In the genomic region with DNA sequence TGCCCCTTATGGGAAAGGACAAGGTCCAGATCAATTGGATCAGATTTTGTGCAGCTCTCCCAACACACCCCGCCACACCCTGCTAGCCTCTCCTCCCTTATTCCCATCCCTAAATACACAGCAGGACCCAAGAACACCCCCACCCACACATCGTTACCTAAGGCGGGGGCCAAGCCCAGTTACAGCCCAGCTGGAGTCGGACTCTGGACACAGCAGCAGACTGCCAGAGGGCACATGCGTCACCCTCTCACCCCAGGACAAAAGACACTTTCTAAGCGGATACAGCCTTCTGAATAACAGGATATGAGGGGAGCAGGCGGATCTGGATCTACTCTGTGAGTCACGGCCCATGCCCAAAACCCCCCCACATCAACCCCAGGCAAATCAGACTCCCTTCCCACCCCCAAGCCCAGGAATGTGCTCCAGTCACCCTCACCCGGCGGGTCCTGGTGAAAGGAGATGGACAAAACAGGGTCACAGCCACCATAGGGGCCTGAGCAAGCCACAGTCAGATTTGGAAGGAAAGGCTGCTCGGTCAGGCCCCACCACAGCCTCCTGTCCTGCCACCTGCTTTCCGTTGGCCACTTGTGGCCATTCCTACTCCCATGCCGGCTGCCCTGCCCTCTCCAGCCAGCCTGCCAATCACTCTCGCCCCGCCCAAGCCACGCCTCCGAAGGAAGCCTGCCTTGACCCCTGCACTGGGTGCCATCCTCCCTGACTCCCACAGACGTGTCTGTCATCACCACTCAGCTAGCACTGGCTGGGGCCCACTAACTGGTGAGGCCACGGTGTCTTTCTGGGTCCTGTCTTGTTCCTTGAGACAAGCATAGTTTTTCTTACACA, we compare ENCODE assay signal across 9 cellular contexts. TPM values are rescaled to one million over a fixed set of nuclear protein-coding genes. Genes with fewer than 3 reads are reported as not detected.
A peak's percentile ranks its signal among the peaks of the same experiment; 100 is the strongest.
DNase-seq lines count a peak whose midpoint lies in the region; ATAC-seq, FAIRE-seq and TF ChIP-seq lines count a peak whose summit lies in the region.
"Had no signal": no experiment of that assay in that cellular context is flagged by ENCODE, and none has a peak within 500 bp of the region (broad histone marks: within the 10 kb centered on the region; RNA-seq: fewer than 3 reads in every experiment).

No MANE protein-coding gene starts in this region.

- peaks cover 49% of the 10 kb centered on the region for H3K4me1 Mint-ChIP-seq in GM23338
- peaks cover 64% of the 10 kb centered on the region for H3K4me1 Mint-ChIP-seq in WTC11
- peaks cover 13% of the 10 kb centered on the region for H3K4me1 Mint-ChIP-seq in glutamatergic neuron (ENCODE audit: low read depth, unreplicated experiment)
- no peaks in the 10 kb centered on the region for H3K4me1 Mint-ChIP-seq in T-cell

- peak; percentile 77 for ATAC-seq in GM23338
- peak; percentile 71 for ATAC-seq in WTC11
- ATAC-seq in pancreas = peak in 3 of 4 donors; percentile 6 to 55 (median 32)
- no peak for ATAC-seq in T-cell (replicated peaks in 1 of 4)
- no peak for ATAC-seq in GM19455 (IDR thresholded peaks at IDR 0.05; ENCODE audit: unreplicated experiment)
- no peak for ATAC-seq in GM21737 (IDR thresholded peaks at IDR 0.05; ENCODE audit: unreplicated experiment)

- H4K20me1 ChIP-seq in GM23338 (replicated peaks; ENCODE audit: insufficient read depth) = no peaks in the 10 kb centered on the region

- H3K36me3 Mint-ChIP-seq in GM23338 (ENCODE audit: low read depth) (no peaks in the 10 kb centered on the region; the same call in 1 of the 3 replicates), WTC11 (no peaks in the 10 kb centered on the region), glutamatergic neuron (ENCODE audit: unreplicated experiment) (no peaks in the 10 kb centered on the region), T-cell (no peaks in the 10 kb centered on the region)

- H3K79me2 ChIP-seq in GM23338 (replicated peaks; ENCODE audit: insufficient read depth) = no peaks in the 10 kb centered on the region

- WGBS in pancreas, 2 donors = 72 to 76% methylated on average over 19 of the region's 19 CpGs

- peak overlapping the region; percentile 34; the same call in 2 of the 3 replicates for H3K4me3 Mint-ChIP-seq in GM23338
- H3K4me3 Mint-ChIP-seq in WTC11 = peak overlapping the region; percentile 29
- H3K4me3 Mint-ChIP-seq in glutamatergic neuron (ENCODE audit: unreplicated experiment) = peak overlapping the region; percentile 55
- H3K4me3 Mint-ChIP-seq in T-cell = no peak overlapping the region

- peaks cover 45% of the 10 kb centered on the region for H3K4me1 ChIP-seq in GM23338 (ENCODE audit: insufficient read depth)
- H3K4me1 ChIP-seq in pancreas = no peaks in the 10 kb centered on the region

- no peaks in the 10 kb centered on the region for H3K9me2 ChIP-seq in GM23338 (ENCODE audit: insufficient read depth)

- no peaks in the 10 kb centered on the region for H3K36me3 ChIP-seq in GM23338 (ENCODE audit: insufficient read depth)
- peaks cover 0 to 11% (median 0%) of the 10 kb centered on the region in 3 donors for H3K36me3 ChIP-seq in pancreas
- H3K36me3 ChIP-seq: neutrophil had no signal

- CTCF ChIA-PET in WTC11 (lab: Charles Lee) (interaction anchor here (1.3 to 14.4 kb wide), 4 partner anchors 19 to 76 kb away, joined by 3 to 230 read pairs (median 6); a partner anchor contains a TSS), T-cell (lab: Charles Lee) (no interaction called here)

- H3F3A ChIP-seq in GM23338 (replicated peaks; ENCODE audit: low read depth) = no peaks in the 10 kb centered on the region; the same call in 1 of the 2 replicates

- H3K27me3 ChIP-seq in GM23338 (ENCODE audit: insufficient read depth) (no peaks in the 10 kb centered on the region), pancreas (no peaks in the 10 kb centered on the region)

- H3K4me3 ChIP-seq in GM23338 (peak overlapping the region; percentile 26; the same call in 1 of the 2 replicates), pancreas (peak overlapping the region in 1 of 4 donors; percentile 18)

- peak overlapping the region; percentile 84 for H2AFZ ChIP-seq in GM23338

- H3K9me3 Mint-ChIP-seq in GM23338 (no peaks in the 10 kb centered on the region), WTC11 (no peaks in the 10 kb centered on the region), glutamatergic neuron (ENCODE audit: unreplicated experiment) (peaks cover 11% of the 10 kb centered on the region), T-cell (no peaks in the 10 kb centered on the region)

- H3K27ac ChIP-seq in GM23338 (ENCODE audit: low read depth) = 0 out of 2 replicates have a peak overlapping the region, but pooled peaks have one; percentile 19
- H3K27ac ChIP-seq in pancreas = peak overlapping the region in 2 of 4 donors; percentile 46 to 73
- H3K27ac ChIP-seq: neutrophil had no signal

- H3K9me3 ChIP-seq in pancreas = no peaks in the 10 kb centered on the region
- H3K9me3 ChIP-seq: neutrophil had no signal

- H3K27ac Mint-ChIP-seq in GM23338 = peak overlapping the region; percentile 87; the same call in 1 of the 2 replicates
- peak overlapping the region; percentile 90; the same call in 1 of the 2 replicates for H3K27ac Mint-ChIP-seq in WTC11
- H3K27ac Mint-ChIP-seq in glutamatergic neuron (ENCODE audit: unreplicated experiment) = peak overlapping the region; percentile 76
- H3K27ac Mint-ChIP-seq in T-cell = no peak overlapping the region

- H3K4me2 ChIP-seq in GM23338 = peak overlapping the region; percentile 66

- intact Hi-C loops in pancreas (cut with DNase I) = no loop called here

- DNase-seq in GM23338 (ENCODE audit: low spot score) = peak; percentile 83
- peak; percentile 84 for DNase-seq in WTC11 (ENCODE audit: low spot score)
- peak; percentile 60 for DNase-seq in glutamatergic neuron
- DNase-seq in pancreas = peak in 2 of 6 donors; percentile 52 to 62
- no peak for DNase-seq in T-cell
- no peak for DNase-seq in NCI-H187 treated with DMSO at 0.1 percent for 48 hours (lab: John Stamatoyannopoulos, UW)

- TF ChIP-seq CTCF in GM23338 (conservative IDR thresholded peaks at IDR 0.05; ENCODE audit: low read depth in 2 of 2) (no peak), WTC11 (IDR thresholded peaks at IDR 0.05) (no peak), glutamatergic neuron (IDR thresholded peaks at IDR 0.05; ENCODE audit: partially characterized antibody, unreplicated experiment) (no peak), pancreas (IDR thresholded peaks at IDR 0.05) (no peak)

- H3K27me3 Mint-ChIP-seq in GM23338 (ENCODE audit: insufficient read depth, low read depth, poor library complexity) = peaks cover 9% of the 10 kb centered on the region
- H3K27me3 Mint-ChIP-seq in WTC11 (ENCODE audit: low read depth) = no peaks in the 10 kb centered on the region; the same call in 1 of the 2 replicates
- peaks cover 7% of the 10 kb centered on the region for H3K27me3 Mint-ChIP-seq in glutamatergic neuron (ENCODE audit: unreplicated experiment)
- no peaks in the 10 kb centered on the region for H3K27me3 Mint-ChIP-seq in T-cell

- POLR2A ChIA-PET in WTC11 (lab: Charles Lee) (interaction anchor here (0.7 to 2.6 kb wide), 2 partner anchors 18 to 25 kb away, joined by 3 to 7 read pairs; a partner anchor contains a TSS), T-cell (lab: Charles Lee) (no interaction called here)

- FAIRE-seq in pancreas (lab: Jason Lieb, UNC) = no peak

TF ChIP-seq in WTC11, 78 proteins besides CTCF, POLR2A, EP300 and RAD21:
- TF ChIP-seq JAZF1 (CRISPR knock-in tag; IDR thresholded peaks at IDR 0.05) = no peak
- TF ChIP-seq SP1 (CRISPR knock-in tag; conservative IDR thresholded peaks at IDR 0.05) = 0 out of 2 replicates have a peak, but pooled peaks have one; percentile 19
- TF ChIP-seq GABPB1 (CRISPR knock-in tag; IDR thresholded peaks at IDR 0.05) = peak; percentile 48

RNA-seq across cellular contexts. Expression of a gene that starts 4.0 kb away (rescaled TPM):
- total RNA-seq in GM23338 (2014; rRNA removed; shearing (Covaris generic)) = 10.6 and 20.4 TPM in 2 replicates
- polyA plus RNA-seq in GM23338 (2016; fragmentation: Nextera tagmentation; extraction: Ambion mirVana) (10.5 and 13.0 TPM in 2 replicates), pancreas (10 to 100 TPM; 31.1 to 43.9 TPM)
- total RNA-seq in WTC11 (2021) (14.6 to 17.6 TPM (median 16.8 TPM) in 3 replicates), glutamatergic neuron (ENCODE audit: unreplicated experiment) (1.1 TPM), pancreas (10 to 100 TPM in 4 of 6 donors, 1 to 10 TPM in 2; 8.1 to 30.8 (median 13.4) TPM), T-cell (1 to 10 TPM in 1 of 5 donors, under 1 TPM in 2, not detected in 2; 0.53 to 1.0 (median 0.82) TPM)

RNA-seq across cellular contexts. Expression of a gene that starts 7.2 kb away (rescaled TPM):
- total RNA-seq in GM23338 (2014; rRNA removed; shearing (Covaris generic)) = 0.28 TPM in 1 of 2 replicates, not detected in the other
- polyA plus RNA-seq in GM23338 (2016; fragmentation: Nextera tagmentation; extraction: Ambion mirVana) = 0.53 and 0.64 TPM in 2 replicates
- 1.4 to 2.1 TPM (median 1.5 TPM) in 3 replicates for total RNA-seq in WTC11 (2021)
- not detected for total RNA-seq in glutamatergic neuron (ENCODE audit: unreplicated experiment)
- total RNA-seq in pancreas = 10 to 100 TPM in 4 of 6 donors, 1 to 10 TPM in 2; 3.6 to 21.6 (median 11.1) TPM
- 10 to 100 TPM; 20.2 to 23.7 TPM for polyA plus RNA-seq in pancreas
- total RNA-seq in T-cell = under 1 TPM in 3 of 5 donors, not detected in 2; 0.35 to 0.70 (median 0.43) TPM

RNA-seq across cellular contexts. Expression of a gene that starts 18.3 kb away (rescaled TPM):
- total RNA-seq in GM23338 (2014; rRNA removed; shearing (Covaris generic)) = 32.7 and 35.3 TPM in 2 replicates
- polyA plus RNA-seq in GM23338 (2016; fragmentation: Nextera tagmentation; extraction: Ambion mirVana) = 165 and 182 TPM in 2 replicates
- total RNA-seq in WTC11 (2021) = 68.4 to 84.2 TPM (median 73.9 TPM) in 3 replicates
- total RNA-seq in glutamatergic neuron (ENCODE audit: unreplicated experiment) = 92.8 TPM
- total RNA-seq in pancreas = 10 to 100 TPM; 22.0 to 47.3 (median 30.5) TPM
- 100 to 1,000 TPM; 105 to 125 TPM for polyA plus RNA-seq in pancreas
- 1 to 10 TPM; 4.0 to 5.3 (median 4.2) TPM for total RNA-seq in T-cell

RNA-seq across cellular contexts. Expression of a gene that starts 19.3 kb away (rescaled TPM):
- 0.66 TPM in 1 of 2 replicates, not detected in the other for total RNA-seq in GM23338 (2014; rRNA removed; shearing (Covaris generic))
- 0.13 TPM in 1 of 2 replicates, not detected in the other for polyA plus RNA-seq in GM23338 (2016; fragmentation: Nextera tagmentation; extraction: Ambion mirVana)
- 1.3 to 2.0 TPM (median 1.7 TPM) in 3 replicates for total RNA-seq in WTC11 (2021)
- 35.4 TPM for total RNA-seq in glutamatergic neuron (ENCODE audit: unreplicated experiment)
- 10 to 100 TPM in 1 of 6 donors, 1 to 10 TPM in 5; 1.9 to 14.0 (median 4.0) TPM for total RNA-seq in pancreas
- 1 to 10 TPM; 2.5 to 7.9 TPM for polyA plus RNA-seq in pancreas
- total RNA-seq in T-cell = not detected

RNA-seq across cellular contexts. Expression of a gene that starts 24.9 kb away (rescaled TPM):
- total RNA-seq in GM23338 (2014; rRNA removed; shearing (Covaris generic)) = 68.9 and 73.4 TPM in 2 replicates
- 86.6 and 97.8 TPM in 2 replicates for polyA plus RNA-seq in GM23338 (2016; fragmentation: Nextera tagmentation; extraction: Ambion mirVana)
- 101 to 105 TPM (median 104 TPM) in 3 replicates for total RNA-seq in WTC11 (2021)
- 84.7 TPM for total RNA-seq in glutamatergic neuron (ENCODE audit: unreplicated experiment)
- total RNA-seq in pancreas = 10 to 100 TPM; 27.9 to 49.2 (median 34.8) TPM
- polyA plus RNA-seq in pancreas = 10 to 100 TPM; 54.9 to 87.4 TPM
- 100 to 1,000 TPM in 3 of 5 donors, 10 to 100 TPM in 2; 76.7 to 131 (median 130) TPM for total RNA-seq in T-cell

Comparison
In these comparisons a context has a peak if more than half of its experiments do, and no peak if none do; other contexts are left out.
1. ATAC-seq: peak in GM23338 (single experiment), WTC11 (single experiment) and pancreas (3 of 4); none in T-cell (0 of 4), GM19455 (single experiment) and GM21737 (single experiment).
2. DNase-seq: peak in GM23338 (single experiment), WTC11 (single experiment) and glutamatergic neuron (single experiment); none in T-cell (0 of 34) and NCI-H187 treated with DMSO at 0.1 percent for 48 hours (single experiment).
3. H3K27ac Mint-ChIP-seq: peak in GM23338 (single experiment), WTC11 (single experiment) and glutamatergic neuron (single experiment); none in T-cell (0 of 2).
4. H3K4me3 Mint-ChIP-seq: peak in GM23338 (single experiment), WTC11 (single experiment) and glutamatergic neuron (single experiment); none in T-cell (0 of 3).